Comparison of ENCODE assay signal across 1 cellular context in the genomic region with DNA sequence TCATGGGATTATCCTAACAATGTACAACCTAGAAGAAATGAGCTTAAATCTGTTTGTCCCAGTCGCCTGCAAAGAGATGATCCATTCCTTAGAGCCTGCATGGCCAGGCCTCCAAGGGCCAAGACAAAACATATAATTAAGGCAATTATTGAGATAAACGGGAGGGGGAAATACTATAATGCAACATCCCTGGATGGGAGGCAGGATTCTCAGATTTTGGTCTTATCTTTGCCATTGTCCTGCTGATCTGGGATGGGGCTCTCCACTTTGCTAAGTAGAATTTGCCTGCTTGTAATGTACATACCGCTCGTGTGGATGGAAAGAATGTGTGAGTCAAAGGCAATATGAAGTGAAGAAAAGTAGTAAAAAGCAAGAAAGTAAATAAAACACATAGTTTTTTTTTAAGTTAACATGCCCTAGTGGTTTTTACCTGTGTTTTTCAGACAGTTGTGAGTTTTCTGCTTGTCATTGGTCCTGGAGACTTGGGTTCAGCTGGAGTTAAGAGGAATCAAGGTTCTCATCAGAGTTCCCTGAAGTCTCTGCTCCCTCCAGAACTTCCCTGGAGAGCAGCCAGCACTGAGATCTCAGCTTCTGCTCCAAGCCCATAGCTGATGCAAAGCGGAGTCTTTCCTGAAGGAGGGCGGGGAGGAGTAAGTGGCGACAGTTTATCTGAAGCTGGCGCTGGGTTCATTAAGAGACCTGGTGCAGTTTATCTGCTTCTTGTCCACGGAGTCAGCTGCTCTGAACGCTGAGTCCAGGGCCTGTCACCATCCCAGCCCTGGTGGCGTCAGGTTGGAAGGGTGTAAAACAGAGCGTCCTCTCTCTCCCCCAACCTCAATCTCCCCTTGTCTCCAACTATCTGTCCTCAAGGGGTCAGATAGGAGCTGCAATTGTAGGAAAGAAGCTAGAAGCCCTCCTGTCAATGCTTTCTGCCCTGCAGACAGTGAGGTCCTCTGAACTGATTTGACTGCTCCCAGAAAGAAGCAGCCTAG.
TF ChIP-seq lines count a peak whose summit lies in the region.

No MANE protein-coding gene starts in this region.

TF ChIP-seq in endothelial cell of umbilical vein, 7 proteins besides CTCF, POLR2A, EP300 and RAD21 (continued from another document):
- TF ChIP-seq, protein P1, sequence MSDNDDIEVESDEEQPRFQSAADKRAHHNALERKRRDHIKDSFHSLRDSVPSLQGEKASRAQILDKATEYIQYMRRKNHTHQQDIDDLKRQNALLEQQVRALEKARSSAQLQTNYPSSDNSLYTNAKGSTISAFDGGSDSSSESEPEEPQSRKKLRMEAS (IDR thresholded peaks at IDR 0.05; ENCODE audit: insufficient read depth, insufficient read length): no peak
- TF ChIP-seq MYC (IDR thresholded peaks at IDR 0.05; ENCODE audit: low read depth, low read length): no peak
- no peak for TF ChIP-seq POLR2AphosphoS5 (IDR thresholded peaks at IDR 0.05; ENCODE audit: insufficient read depth, low read depth, low read length)
- no peak for TF ChIP-seq GATA2 (IDR thresholded peaks at IDR 0.05; ENCODE audit: insufficient read depth, insufficient read length, low read depth, low read length)
